ENCODE assay signal across 17 cellular contexts in the genomic region with DNA sequence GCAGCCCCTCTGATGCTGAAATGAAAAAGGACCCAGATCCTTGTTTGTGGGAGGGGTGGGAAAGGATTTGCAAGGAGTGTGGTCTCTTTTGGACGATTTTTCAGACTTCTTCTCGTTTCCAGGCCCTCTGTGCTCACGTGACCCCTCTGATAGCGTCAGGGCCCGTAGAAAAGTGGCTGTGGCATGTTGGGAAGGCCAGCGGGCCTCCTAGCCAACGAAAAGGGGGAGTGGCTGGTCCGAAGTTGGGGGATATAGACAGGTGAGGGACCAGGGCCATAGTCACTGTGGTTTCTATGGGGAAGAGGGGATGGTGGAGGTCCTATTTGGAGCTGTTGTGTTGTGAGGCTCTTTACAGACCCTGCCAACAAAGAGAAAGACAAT. TPM values are rescaled to one million over a fixed set of nuclear protein-coding genes. Genes with fewer than 3 reads are reported as not detected.
DNase-seq lines count a peak whose midpoint lies in the region; ATAC-seq and TF ChIP-seq lines count a peak whose summit lies in the region.
"Had no signal": no experiment of that assay in that cellular context is flagged by ENCODE, and none has a peak within 500 bp of the region (broad histone marks: within the 10 kb centered on the region; RNA-seq: fewer than 3 reads in every experiment).

No MANE protein-coding gene starts in this region.

- intact Hi-C loops in activated T-helper 1 cell treated with anti-CD3 and anti-CD28 coated beads, Interleukin-12 subunit alpha, Interleukin-12 subunit beta, Interleukin-2, Interleukin-4 antibody, amounts not matched to agents 30 ng/mL and 10 ng/mL and 1 ng/mL, durations not matched to agents 14 hours and 24 hours and 36 hours (cut with micrococcal nuclease): loop anchor here (2.0 kb wide), 1 partner anchor 14 kb away; no protein-coding TSS in a partner anchor
- intact Hi-C loops in left lung (cut with DNase I): no loop called here
- intact Hi-C loops in colonic mucosa (cut with DNase I): no loop called here

- no peak overlapping the region for H3K4me3 ChIP-seq in left lung
- H3K4me3 ChIP-seq in subcutaneous abdominal adipose tissue (ENCODE audit: low read depth in 1 of 5, low read length in 5 of 5): no peak overlapping the region
- H3K4me3 ChIP-seq in colonic mucosa: no peak overlapping the region
- H3K4me3 ChIP-seq: cardiac muscle cell, hepatocyte had no signal

- H3K36me3 Mint-ChIP-seq in activated naive CD8-positive, alpha-beta T cell treated with anti-CD3 and anti-CD28 coated beads for 36 hours: peaks cover 29% of the 10 kb centered on the region
- H3K36me3 Mint-ChIP-seq in activated naive CD8-positive, alpha-beta T cell treated with anti-CD3 and anti-CD28 coated beads, Interleukin-2, amount 50 U/mL, for 24 hours (ENCODE audit: low read depth): peaks cover 7% of the 10 kb centered on the region
- H3K36me3 Mint-ChIP-seq in activated T-helper 1 cell treated with anti-CD3 and anti-CD28 coated beads, Interleukin-12 subunit alpha, Interleukin-12 subunit beta, Interleukin-2, Interleukin-4 antibody, amounts not matched to agents 30 ng/mL and 10 ng/mL and 1 ng/mL, durations not matched to agents 14 hours and 24 hours and 36 hours (ENCODE audit: low read depth): peaks cover 12% of the 10 kb centered on the region
- H3K36me3 Mint-ChIP-seq: activated naive CD4-positive, alpha-beta T cell treated with anti-CD3 and anti-CD28 coated beads, Interleukin-2, amount 10 ng/mL, durations not matched to agents 7 days and 5 days had no signal

- peak overlapping the region; percentile 47 for H3K27ac Mint-ChIP-seq in activated naive CD8-positive, alpha-beta T cell treated with anti-CD3 and anti-CD28 coated beads for 36 hours
- H3K27ac Mint-ChIP-seq in activated naive CD8-positive, alpha-beta T cell treated with anti-CD3 and anti-CD28 coated beads, Interleukin-2, amount 50 U/mL, for 24 hours: no peak overlapping the region
- peak overlapping the region; percentile 13 for H3K27ac Mint-ChIP-seq in activated T-helper 1 cell treated with anti-CD3 and anti-CD28 coated beads, Interleukin-12 subunit alpha, Interleukin-12 subunit beta, Interleukin-2, Interleukin-4 antibody, amounts not matched to agents 30 ng/mL and 10 ng/mL and 1 ng/mL, durations not matched to agents 14 hours and 24 hours and 36 hours

- no peak for TF ChIP-seq CTCF in left lung (IDR thresholded peaks at IDR 0.05)
- no peak for TF ChIP-seq CTCF in colonic mucosa (IDR thresholded peaks at IDR 0.05)

- H3K36me3 ChIP-seq in left lung (no peaks in the 10 kb centered on the region), subcutaneous abdominal adipose tissue (ENCODE audit: control insufficient read depth in 5 of 5, insufficient read depth in 5 of 5, low read length in 5 of 5) (no peaks in the 10 kb centered on the region), colonic mucosa (no peaks in the 10 kb centered on the region)
- H3K36me3 ChIP-seq: cardiac muscle cell had no signal

- H3K27me3 Mint-ChIP-seq in activated naive CD8-positive, alpha-beta T cell treated with anti-CD3 and anti-CD28 coated beads for 36 hours: peaks cover 12% of the 10 kb centered on the region
- H3K27me3 Mint-ChIP-seq in activated naive CD8-positive, alpha-beta T cell treated with anti-CD3 and anti-CD28 coated beads, Interleukin-2, amount 50 U/mL, for 24 hours: peaks cover 10% of the 10 kb centered on the region
- H3K27me3 Mint-ChIP-seq in activated T-helper 1 cell treated with anti-CD3 and anti-CD28 coated beads, Interleukin-12 subunit alpha, Interleukin-12 subunit beta, Interleukin-2, Interleukin-4 antibody, amounts not matched to agents 30 ng/mL and 10 ng/mL and 1 ng/mL, durations not matched to agents 14 hours and 24 hours and 36 hours (ENCODE audit: insufficient read depth): no peaks in the 10 kb centered on the region

- H3K9me3 Mint-ChIP-seq in activated naive CD8-positive, alpha-beta T cell treated with anti-CD3 and anti-CD28 coated beads for 36 hours: no peaks in the 10 kb centered on the region
- H3K9me3 Mint-ChIP-seq in activated naive CD8-positive, alpha-beta T cell treated with anti-CD3 and anti-CD28 coated beads, Interleukin-2, amount 50 U/mL, for 24 hours: no peaks in the 10 kb centered on the region
- H3K9me3 Mint-ChIP-seq in activated T-helper 1 cell treated with anti-CD3 and anti-CD28 coated beads, Interleukin-12 subunit alpha, Interleukin-12 subunit beta, Interleukin-2, Interleukin-4 antibody, amounts not matched to agents 30 ng/mL and 10 ng/mL and 1 ng/mL, durations not matched to agents 14 hours and 24 hours and 36 hours: no peaks in the 10 kb centered on the region
- H3K9me3 Mint-ChIP-seq: activated naive CD4-positive, alpha-beta T cell treated with anti-CD3 and anti-CD28 coated beads, Interleukin-2, amount 10 ng/mL, durations not matched to agents 7 days and 5 days; neural crest cell had no signal

- no peaks in the 10 kb centered on the region for H3K9me3 ChIP-seq in left lung
- no peaks in the 10 kb centered on the region for H3K9me3 ChIP-seq in subcutaneous abdominal adipose tissue (ENCODE audit: control insufficient read depth in 5 of 5, low read length in 5 of 5)
- no peaks in the 10 kb centered on the region for H3K9me3 ChIP-seq in colonic mucosa

- DNase-seq in activated naive CD8-positive, alpha-beta T cell treated with anti-CD3 and anti-CD28 coated beads for 36 hours: no peak
- DNase-seq in activated naive CD8-positive, alpha-beta T cell treated with anti-CD3 and anti-CD28 coated beads, Interleukin-2, amount 50 U/mL, for 24 hours: no peak
- no peak for DNase-seq in activated T-helper 1 cell treated with anti-CD3 and anti-CD28 coated beads, Interleukin-12 subunit alpha, Interleukin-12 subunit beta, Interleukin-2, Interleukin-4 antibody, amounts not matched to agents 30 ng/mL and 10 ng/mL and 1 ng/mL, durations not matched to agents 14 hours and 24 hours and 36 hours (ENCODE audit: low spot score)
- DNase-seq in left lung (peak in 1 of 2 donors; percentile 24), NCI-H146 treated with DMSO at 0.1 percent for 48 hours (lab: John Stamatoyannopoulos, UW; ENCODE audit: unreplicated experiment) (no peak), colonic mucosa (no peak)
- DNase-seq: ACHN; DMS 273 treated with DMSO at 0.1 percent for 48 hours; stimulated activated naive CD4-positive, alpha-beta T cell treated with Interleukin-2 at 50 U/mL for 16 hours had no signal

- H3K27ac ChIP-seq in left lung (peak overlapping the region; percentile 67 to 97), subcutaneous abdominal adipose tissue (ENCODE audit: low read depth, low read length) (peak overlapping the region; percentile 74), colonic mucosa (no peak overlapping the region)
- H3K27ac ChIP-seq: cardiac muscle cell, epithelial cell of prostate, hepatocyte, RWPE1 had no signal

- H3K4me1 ChIP-seq in left lung (peaks cover 0 to 50% of the 10 kb centered on the region in 2 donors), subcutaneous abdominal adipose tissue (ENCODE audit: control insufficient read depth in 5 of 5, insufficient read depth in 5 of 5, low read length in 5 of 5) (peaks cover 9 to 59% (median 47%) of the 10 kb centered on the region in 5 donors), colonic mucosa (no peaks in the 10 kb centered on the region)

- peaks cover 39% of the 10 kb centered on the region for H3K4me1 Mint-ChIP-seq in activated naive CD8-positive, alpha-beta T cell treated with anti-CD3 and anti-CD28 coated beads for 36 hours
- H3K4me1 Mint-ChIP-seq in activated naive CD8-positive, alpha-beta T cell treated with anti-CD3 and anti-CD28 coated beads, Interleukin-2, amount 50 U/mL, for 24 hours: peaks cover 48% of the 10 kb centered on the region
- H3K4me1 Mint-ChIP-seq in activated T-helper 1 cell treated with anti-CD3 and anti-CD28 coated beads, Interleukin-12 subunit alpha, Interleukin-12 subunit beta, Interleukin-2, Interleukin-4 antibody, amounts not matched to agents 30 ng/mL and 10 ng/mL and 1 ng/mL, durations not matched to agents 14 hours and 24 hours and 36 hours (ENCODE audit: low read depth): peaks cover 42% of the 10 kb centered on the region

- ATAC-seq in activated naive CD8-positive, alpha-beta T cell treated with anti-CD3 and anti-CD28 coated beads, Interleukin-2, amount 50 U/mL, for 24 hours: no peak
- ATAC-seq in left lung: no peak
- ATAC-seq in HG03280 (IDR thresholded peaks at IDR 0.05; ENCODE audit: unreplicated experiment): no peak

- no peak overlapping the region for H3K4me3 Mint-ChIP-seq in activated naive CD8-positive, alpha-beta T cell treated with anti-CD3 and anti-CD28 coated beads for 36 hours
- H3K4me3 Mint-ChIP-seq in activated naive CD8-positive, alpha-beta T cell treated with anti-CD3 and anti-CD28 coated beads, Interleukin-2, amount 50 U/mL, for 24 hours: no peak overlapping the region
- H3K4me3 Mint-ChIP-seq in activated T-helper 1 cell treated with anti-CD3 and anti-CD28 coated beads, Interleukin-12 subunit alpha, Interleukin-12 subunit beta, Interleukin-2, Interleukin-4 antibody, amounts not matched to agents 30 ng/mL and 10 ng/mL and 1 ng/mL, durations not matched to agents 14 hours and 24 hours and 36 hours: no peak overlapping the region
- H3K4me3 Mint-ChIP-seq: activated naive CD4-positive, alpha-beta T cell treated with anti-CD3 and anti-CD28 coated beads, Interleukin-2, amount 10 ng/mL, durations not matched to agents 7 days and 5 days; neural crest cell had no signal

- H3K9ac ChIP-seq in subcutaneous abdominal adipose tissue (ENCODE audit: low read length in 5 of 5) (no peak overlapping the region), colonic mucosa (ENCODE audit: low read depth in 2 of 2, low read length in 2 of 2) (no peak overlapping the region)

- H3K27me3 ChIP-seq in left lung: peaks cover 0 to 2% of the 10 kb centered on the region in 2 donors
- H3K27me3 ChIP-seq in subcutaneous abdominal adipose tissue (ENCODE audit: control insufficient read depth in 5 of 5, insufficient read depth in 4 of 5, low read length in 5 of 5): no peaks in the 10 kb centered on the region
- H3K27me3 ChIP-seq in colonic mucosa: no peaks in the 10 kb centered on the region
- H3K27me3 ChIP-seq: cardiac muscle cell, hepatocyte had no signal

RNA-seq across cellular contexts. Expression of a gene that starts 6.6 kb away (rescaled TPM):
- total RNA-seq in activated naive CD8-positive, alpha-beta T cell treated with anti-CD3 and anti-CD28 coated beads for 36 hours: 10 to 100 TPM; 71.4 to 71.5 TPM
- total RNA-seq in activated T-helper 1 cell treated with anti-CD3 and anti-CD28 coated beads, Interleukin-12 subunit alpha, Interleukin-12 subunit beta, Interleukin-2, Interleukin-4 antibody, amounts not matched to agents 30 ng/mL and 10 ng/mL and 1 ng/mL, durations not matched to agents 14 hours and 24 hours and 36 hours: 91.6 and 91.7 TPM in 2 replicates
- total RNA-seq in left lung (10 to 100 TPM; 31.7 to 53.7 TPM), colonic mucosa (10 to 100 TPM in 1 of 2 donors, 1 to 10 TPM in 1; 4.5 to 11.4 TPM)
